1 cellular context compared by ENCODE assay signal in the genomic region with DNA sequence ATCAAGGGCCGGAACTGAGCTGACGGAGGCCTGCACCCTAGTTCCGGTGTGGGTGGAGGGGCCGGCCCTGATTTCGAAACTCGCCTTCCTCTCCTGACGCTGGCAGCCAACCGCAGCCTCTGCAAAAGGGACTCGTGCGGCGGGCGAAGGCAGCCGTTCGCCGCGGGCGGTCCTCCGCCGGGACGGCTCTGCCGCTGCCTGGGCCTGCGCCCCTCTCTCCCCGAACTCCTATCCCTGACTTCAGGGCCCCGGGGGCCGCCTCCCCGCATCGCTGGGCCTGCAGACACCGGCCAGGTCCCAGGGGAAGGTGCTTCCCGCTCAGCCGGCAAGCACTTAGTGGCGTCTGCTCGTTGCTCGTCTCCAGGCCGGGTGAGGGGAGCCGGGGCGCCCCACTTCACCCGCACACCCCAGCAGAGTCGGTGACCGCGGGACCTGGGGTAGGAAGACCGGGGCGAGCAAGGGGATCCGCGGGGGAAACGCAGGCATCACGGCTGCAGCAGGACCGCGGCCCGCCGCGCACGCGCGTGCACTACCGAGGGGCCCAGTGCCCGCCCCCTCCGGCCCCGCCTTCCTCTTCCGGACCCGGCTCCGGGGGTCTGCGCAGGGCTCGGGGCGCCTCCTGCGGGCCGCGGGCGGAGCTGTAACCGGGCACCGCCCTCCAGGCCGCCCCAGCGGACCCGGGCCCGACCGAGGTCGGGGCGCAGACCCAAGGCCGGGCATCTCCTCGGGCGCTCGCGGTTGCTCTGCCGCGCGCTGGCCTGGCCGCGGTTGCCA.
TF ChIP-seq lines count a peak whose summit lies in the region.

No MANE protein-coding gene starts in this region.

TF ChIP-seq in HepG2, 621 proteins besides CTCF, POLR2A, EP300 and RAD21 (continued from another document and continues in another):
- TF ChIP-seq, protein P1, sequence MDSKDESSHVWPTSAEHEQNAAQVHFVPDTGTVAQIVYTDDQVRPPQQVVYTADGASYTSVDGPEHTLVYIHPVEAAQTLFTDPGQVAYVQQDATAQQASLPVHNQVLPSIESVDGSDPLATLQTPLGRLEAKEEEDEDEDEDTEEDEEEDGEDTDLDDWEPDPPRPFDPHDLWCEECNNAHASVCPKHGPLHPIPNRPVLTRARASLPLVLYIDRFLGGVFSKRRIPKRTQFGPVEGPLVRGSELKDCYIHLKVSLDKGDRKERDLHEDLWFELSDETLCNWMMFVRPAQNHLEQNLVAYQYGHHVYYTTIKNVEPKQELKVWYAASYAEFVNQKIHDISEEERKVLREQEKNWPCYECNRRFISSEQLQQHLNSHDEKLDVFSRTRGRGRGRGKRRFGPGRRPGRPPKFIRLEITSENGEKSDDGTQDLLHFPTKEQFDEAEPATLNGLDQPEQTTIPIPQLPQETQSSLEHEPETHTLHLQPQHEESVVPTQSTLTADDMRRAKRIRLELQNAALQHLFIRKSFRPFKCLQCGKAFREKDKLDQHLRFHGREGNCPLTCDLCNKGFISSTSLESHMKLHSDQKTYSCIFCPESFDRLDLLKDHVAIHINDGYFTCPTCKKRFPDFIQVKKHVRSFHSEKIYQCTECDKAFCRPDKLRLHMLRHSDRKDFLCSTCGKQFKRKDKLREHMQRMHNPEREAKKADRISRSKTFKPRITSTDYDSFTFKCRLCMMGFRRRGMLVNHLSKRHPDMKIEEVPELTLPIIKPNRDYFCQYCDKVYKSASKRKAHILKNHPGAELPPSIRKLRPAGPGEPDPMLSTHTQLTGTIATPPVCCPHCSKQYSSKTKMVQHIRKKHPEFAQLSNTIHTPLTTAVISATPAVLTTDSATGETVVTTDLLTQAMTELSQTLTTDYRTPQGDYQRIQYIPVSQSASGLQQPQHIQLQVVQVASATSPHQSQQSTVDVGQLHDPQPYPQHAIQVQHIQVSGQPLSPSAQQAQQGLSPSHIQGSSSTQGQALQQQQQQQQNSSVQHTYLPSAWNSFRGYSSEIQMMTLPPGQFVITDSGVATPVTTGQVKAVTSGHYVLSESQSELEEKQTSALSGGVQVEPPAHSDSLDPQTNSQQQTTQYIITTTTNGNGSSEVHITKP (CRISPR knock-in tag; IDR thresholded peaks at IDR 0.05; ENCODE audit: low read depth): no peak
- TF ChIP-seq HIVEP1 (CRISPR knock-in tag; IDR thresholded peaks at IDR 0.05) (0 out of 2 replicates have a peak, but pooled peaks have one; percentile 29), ZFP91 (CRISPR knock-in tag; IDR thresholded peaks at IDR 0.05; ENCODE audit: borderline replicate concordance) (peak; percentile 88; the same call in 1 of the 2 replicates), BHLHE40 (IDR thresholded peaks at IDR 0.05; ENCODE audit: low read length) (peak; percentile 34; the same call in 1 of the 2 replicates), TGIF2 (CRISPR knock-in tag; IDR thresholded peaks at IDR 0.05) (peak; percentile 56; the same call in 1 of the 2 replicates), PCBP1 (IDR thresholded peaks at IDR 0.05; ENCODE audit: borderline replicate concordance, low read depth, low read length) (no peak), ZFY (CRISPR knock-in tag; IDR thresholded peaks at IDR 0.05) (peak; percentile 93), GZF1 (CRISPR knock-in tag; IDR thresholded peaks at IDR 0.05) (no peak; the same call in 1 of the 2 replicates), ZBTB2 (CRISPR knock-in tag; IDR thresholded peaks at IDR 0.05; ENCODE audit: low read depth) (peak; percentile 78), CREM (IDR thresholded peaks at IDR 0.05) (0 out of 2 replicates have a peak, but pooled peaks have one; percentile 32), CREM (CRISPR knock-in tag; IDR thresholded peaks at IDR 0.05) (no peak), SMYD3 (CRISPR knock-in tag; IDR thresholded peaks at IDR 0.05) (no peak), ZNF703 (CRISPR knock-in tag; IDR thresholded peaks at IDR 0.05; ENCODE audit: borderline replicate concordance) (peak; percentile 72; the same call in 1 of the 2 replicates), STAT5B (CRISPR knock-in tag; IDR thresholded peaks at IDR 0.05) (no peak; the same call in none of the 2 replicates), ZBTB3 (CRISPR knock-in tag; IDR thresholded peaks at IDR 0.05; ENCODE audit: borderline replicate concordance, low read depth) (peak; percentile 50; the same call in 1 of the 2 replicates), ZNF160 (CRISPR knock-in tag; IDR thresholded peaks at IDR 0.05) (peak; percentile 68; the same call in 1 of the 2 replicates), ZNF460 (CRISPR knock-in tag; IDR thresholded peaks at IDR 0.05; ENCODE audit: borderline replicate concordance) (no peak), ZSCAN9 (CRISPR knock-in tag; IDR thresholded peaks at IDR 0.05; ENCODE audit: borderline replicate concordance) (peak; percentile 68; the same call in 1 of the 2 replicates), MXD4 (CRISPR knock-in tag; IDR thresholded peaks at IDR 0.05) (peak; percentile 78), HNRNPUL1 (IDR thresholded peaks at IDR 0.05; ENCODE audit: low read depth, low read length) (no peak), TFE3 (CRISPR knock-in tag; IDR thresholded peaks at IDR 0.05) (peak; percentile 39; the same call in 1 of the 2 replicates), SMAD9 (CRISPR knock-in tag; IDR thresholded peaks at IDR 0.05) (peak; percentile 95; the same call in 1 of the 2 replicates), ZNF530 (CRISPR knock-in tag; IDR thresholded peaks at IDR 0.05; ENCODE audit: low read depth) (no peak), NRL (CRISPR knock-in tag; IDR thresholded peaks at IDR 0.05; ENCODE audit: borderline replicate concordance) (peak; percentile 5; the same call in 1 of the 2 replicates), ZNF282 (IDR thresholded peaks at IDR 0.05; ENCODE audit: partially characterized antibody) (no peak), ZNF567 (CRISPR knock-in tag; IDR thresholded peaks at IDR 0.05; ENCODE audit: borderline replicate concordance) (peak; percentile 97; the same call in 1 of the 2 replicates), ZNF251 (CRISPR knock-in tag; IDR thresholded peaks at IDR 0.05) (no peak), AGO1 (IDR thresholded peaks at IDR 0.05; ENCODE audit: low read depth, low read length, poor library complexity, severe bottlenecking) (peak; percentile 92), ZBTB26 (CRISPR knock-in tag; IDR thresholded peaks at IDR 0.05; ENCODE audit: borderline replicate concordance) (0 out of 2 replicates have a peak, but pooled peaks have one; percentile 42), ZNF562 (CRISPR knock-in tag; IDR thresholded peaks at IDR 0.05; ENCODE audit: borderline replicate concordance) (no peak), ZNF10 (CRISPR knock-in tag; IDR thresholded peaks at IDR 0.05; ENCODE audit: borderline replicate concordance, low read depth) (0 out of 2 replicates have a peak, but pooled peaks have one; percentile 78), MED13 (CRISPR knock-in tag; IDR thresholded peaks at IDR 0.05) (peak; percentile 76; the same call in 1 of the 2 replicates), ZNF101 (CRISPR knock-in tag; IDR thresholded peaks at IDR 0.05; ENCODE audit: borderline replicate concordance, low read depth) (peak; percentile 82; the same call in 1 of the 2 replicates), EHMT2 (IDR thresholded peaks at IDR 0.05; ENCODE audit: borderline replicate concordance, low read depth, low read length) (no peak), FOXC1 (CRISPR knock-in tag; IDR thresholded peaks at IDR 0.05; ENCODE audit: borderline replicate concordance) (peak; percentile 81; the same call in 1 of the 2 replicates), PRMT3 (CRISPR knock-in tag; IDR thresholded peaks at IDR 0.05; ENCODE audit: borderline replicate concordance, low read depth) (peak; percentile 3; the same call in 1 of the 2 replicates), SKIL (CRISPR knock-in tag; IDR thresholded peaks at IDR 0.05; ENCODE audit: borderline replicate concordance) (peak; percentile 26; the same call in 1 of the 2 replicates)
- TF ChIP-seq, protein P2, sequence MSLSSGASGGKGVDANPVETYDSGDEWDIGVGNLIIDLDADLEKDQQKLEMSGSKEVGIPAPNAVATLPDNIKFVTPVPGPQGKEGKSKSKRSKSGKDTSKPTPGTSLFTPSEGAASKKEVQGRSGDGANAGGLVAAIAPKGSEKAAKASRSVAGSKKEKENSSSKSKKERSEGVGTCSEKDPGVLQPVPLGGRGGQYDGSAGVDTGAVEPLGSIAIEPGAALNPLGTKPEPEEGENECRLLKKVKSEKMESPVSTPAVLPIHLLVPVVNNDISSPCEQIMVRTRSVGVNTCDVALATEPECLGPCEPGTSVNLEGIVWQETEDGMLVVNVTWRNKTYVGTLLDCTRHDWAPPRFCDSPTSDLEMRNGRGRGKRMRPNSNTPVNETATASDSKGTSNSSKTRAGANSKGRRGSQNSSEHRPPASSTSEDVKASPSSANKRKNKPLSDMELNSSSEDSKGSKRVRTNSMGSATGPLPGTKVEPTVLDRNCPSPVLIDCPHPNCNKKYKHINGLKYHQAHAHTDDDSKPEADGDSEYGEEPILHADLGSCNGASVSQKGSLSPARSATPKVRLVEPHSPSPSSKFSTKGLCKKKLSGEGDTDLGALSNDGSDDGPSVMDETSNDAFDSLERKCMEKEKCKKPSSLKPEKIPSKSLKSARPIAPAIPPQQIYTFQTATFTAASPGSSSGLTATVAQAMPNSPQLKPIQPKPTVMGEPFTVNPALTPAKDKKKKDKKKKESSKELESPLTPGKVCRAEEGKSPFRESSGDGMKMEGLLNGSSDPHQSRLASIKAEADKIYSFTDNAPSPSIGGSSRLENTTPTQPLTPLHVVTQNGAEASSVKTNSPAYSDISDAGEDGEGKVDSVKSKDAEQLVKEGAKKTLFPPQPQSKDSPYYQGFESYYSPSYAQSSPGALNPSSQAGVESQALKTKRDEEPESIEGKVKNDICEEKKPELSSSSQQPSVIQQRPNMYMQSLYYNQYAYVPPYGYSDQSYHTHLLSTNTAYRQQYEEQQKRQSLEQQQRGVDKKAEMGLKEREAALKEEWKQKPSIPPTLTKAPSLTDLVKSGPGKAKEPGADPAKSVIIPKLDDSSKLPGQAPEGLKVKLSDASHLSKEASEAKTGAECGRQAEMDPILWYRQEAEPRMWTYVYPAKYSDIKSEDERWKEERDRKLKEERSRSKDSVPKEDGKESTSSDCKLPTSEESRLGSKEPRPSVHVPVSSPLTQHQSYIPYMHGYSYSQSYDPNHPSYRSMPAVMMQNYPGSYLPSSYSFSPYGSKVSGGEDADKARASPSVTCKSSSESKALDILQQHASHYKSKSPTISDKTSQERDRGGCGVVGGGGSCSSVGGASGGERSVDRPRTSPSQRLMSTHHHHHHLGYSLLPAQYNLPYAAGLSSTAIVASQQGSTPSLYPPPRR (CRISPR knock-in tag; IDR thresholded peaks at IDR 0.05; ENCODE audit: borderline replicate concordance): peak; percentile 70
